Comparison of ENCODE assay signal across 8 cellular contexts in the genomic region with DNA sequence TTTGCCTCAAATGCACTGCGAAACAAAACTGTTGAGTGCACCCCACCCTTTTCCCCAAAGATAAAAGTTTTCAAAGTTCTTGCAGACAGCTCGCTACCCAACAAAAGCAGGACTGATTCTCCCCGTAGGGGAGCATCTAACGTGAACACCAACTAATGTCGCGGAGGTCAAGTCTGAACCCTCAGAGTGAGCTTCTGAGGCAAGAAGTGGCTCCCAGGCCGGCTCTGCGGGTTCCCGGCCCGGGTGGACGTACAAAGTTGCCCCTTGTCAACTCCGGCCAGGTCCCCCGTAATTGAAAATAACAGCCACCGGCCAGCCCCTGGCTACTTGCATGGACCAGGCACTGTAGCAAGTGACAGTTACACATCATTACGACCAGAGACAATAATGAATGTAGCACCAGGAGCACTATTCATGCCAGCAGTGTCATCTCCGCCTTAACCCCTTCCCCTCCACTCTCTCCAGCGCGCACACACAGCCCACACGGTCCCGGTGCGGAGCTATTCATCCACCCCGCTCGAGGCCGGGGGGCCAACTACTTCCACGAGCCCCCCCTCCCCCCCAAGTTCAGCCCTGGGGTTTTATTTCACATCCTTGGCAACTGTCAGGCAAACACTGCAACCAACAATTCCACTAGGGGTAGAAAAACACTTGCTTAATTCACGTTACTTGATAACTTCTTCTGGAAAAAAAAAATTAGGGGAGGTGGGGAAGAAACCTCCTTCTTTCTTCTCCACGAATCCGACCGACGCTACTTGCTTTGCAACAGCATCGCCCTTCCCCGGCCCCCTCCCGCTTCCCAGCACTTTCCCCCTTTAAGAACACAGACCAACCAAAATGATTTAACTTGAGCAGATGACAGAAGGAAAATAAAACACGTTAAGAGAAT. TPM values are rescaled to one million over a fixed set of nuclear protein-coding genes. Genes with fewer than 3 reads are reported as not detected.
DNase-seq lines count a peak whose midpoint lies in the region; ATAC-seq and TF ChIP-seq lines count a peak whose summit lies in the region.

No MANE protein-coding gene starts in this region.

- no peaks in the 10 kb centered on the region for H3K9me3 ChIP-seq in thyroid gland

- no peaks in the 10 kb centered on the region for H3K36me3 ChIP-seq in thyroid gland

- 3% methylated on average over 21 to 34 of the region's 34 CpGs for WGBS in thyroid gland, 2 donors

- H3K4me1 Mint-ChIP-seq in naive B cell: peaks cover 27 to 45% (median 31%) of the 10 kb centered on the region in 3 donors

- H3K27me3 ChIP-seq in thyroid gland: no peaks in the 10 kb centered on the region

- H3K9me3 Mint-ChIP-seq in naive B cell: peaks cover 0 to 5% (median 0%) of the 10 kb centered on the region in 7 donors

- peak overlapping the region; percentile 92 for H3K27ac ChIP-seq in epithelial cell of prostate
- peak overlapping the region in 2 of 3 donors; percentile 67 to 71 for H3K27ac ChIP-seq in thyroid gland

- H3K27ac Mint-ChIP-seq in naive B cell: peak overlapping the region in 5 of 6 donors; percentile 96 to 100 (median 98)

- intact Hi-C loops in thyroid gland (cut with DNase I): loop anchor here (10.0 kb wide), 1 partner anchor 368 kb away; no protein-coding TSS in a partner anchor

- ATAC-seq in naive B cell (ENCODE audit: low read depth in 2 of 2) (no peak), HG02588 (IDR thresholded peaks at IDR 0.05; ENCODE audit: unreplicated experiment) (no peak), HG02798 (IDR thresholded peaks at IDR 0.05; ENCODE audit: poor library complexity, unreplicated experiment) (no peak)

- TF ChIP-seq POLR2A in thyroid gland (IDR thresholded peaks at IDR 0.05): no peak

- H3K4me1 ChIP-seq in thyroid gland: peaks cover 9 to 11% of the 10 kb centered on the region in 2 donors

- H3K4me3 ChIP-seq in thyroid gland (replicated peaks in 1 of 3): peak overlapping the region; percentile 26 to 78 (median 71)

- TF ChIP-seq CTCF in thyroid gland (IDR thresholded peaks at IDR 0.05): no peak

- H3K36me3 Mint-ChIP-seq in naive B cell: no peaks in the 10 kb centered on the region

- peak; percentile 30 for DNase-seq in COLO668 (lab: John Stamatoyannopoulos, UW; ENCODE audit: unreplicated experiment)
- peak; percentile 66 for DNase-seq in NCI-H146 (lab: John Stamatoyannopoulos, UW)
- DNase-seq in activated T-cell treated with anti-CD3 and anti-CD28 coated beads for 4 hours: peak; percentile 14
- DNase-seq in epithelial cell of prostate (ENCODE audit: low read depth, low spot score): no peak
- peak; percentile 22 for DNase-seq in naive B cell
- peak; percentile 6 to 20 for DNase-seq in thyroid gland

- peak overlapping the region in 6 of 8 donors; percentile 95 to 98 (median 98) for H3K4me3 Mint-ChIP-seq in naive B cell

- H3K27me3 Mint-ChIP-seq in naive B cell: no peaks in the 10 kb centered on the region

RNA-seq across cellular contexts. Expression of a gene that starts 1.2 kb away (rescaled TPM):
- 10 to 100 TPM; 13.8 to 23.5 (median 17.4) TPM for polyA plus RNA-seq in naive B cell (ENCODE audit: low read depth in 6 of 6)
- total RNA-seq in thyroid gland: 1 to 10 TPM; 3.2 to 6.1 (median 5.3) TPM
